ENCODE assay signal across 8 cellular contexts in genomic region chr9:74379718-74380117, GRCh38.
DNase-seq lines count a peak whose midpoint lies in the region; ATAC-seq and TF ChIP-seq lines count a peak whose summit lies in the region.

No MANE protein-coding gene starts in this region.

- peak; percentile 62 for TF ChIP-seq CTCF in PC-9 (conservative IDR thresholded peaks at IDR 0.05)
- no peak for TF ChIP-seq CTCF in suprapubic skin (IDR thresholded peaks at IDR 0.05)

- ATAC-seq in GM18511 (IDR thresholded peaks at IDR 0.05; ENCODE audit: unreplicated experiment) = peak; percentile 82
- ATAC-seq in HG03469 (IDR thresholded peaks at IDR 0.05; ENCODE audit: unreplicated experiment) = peak; percentile 59

- 48% methylated on average over 2 of the region's 2 CpGs for WGBS in suprapubic skin

- H3K27me3 ChIP-seq in PC-9 (ENCODE audit: insufficient read depth, low read depth) (no peaks in the 10 kb centered on the region), suprapubic skin (no peaks in the 10 kb centered on the region)

- no peaks in the 10 kb centered on the region for H3K79me2 ChIP-seq in PC-9 (ENCODE audit: low read depth)

- no TSS peak for BruUV-seq in PC-9 (replicated peaks; lab: Mats Ljungman, UMichigan)

- TF ChIP-seq POLR2A in suprapubic skin (IDR thresholded peaks at IDR 0.05) = no peak

- H3K36me3 ChIP-seq in PC-9 (ENCODE audit: low read depth) = no peaks in the 10 kb centered on the region
- H3K36me3 ChIP-seq in suprapubic skin = no peaks in the 10 kb centered on the region

- H3K27ac ChIP-seq in PC-9 (no peak overlapping the region), suprapubic skin (no peak overlapping the region)

- no peaks in the 10 kb centered on the region for H3K9me2 ChIP-seq in PC-9 (ENCODE audit: insufficient read depth)

- no peaks in the 10 kb centered on the region for H3K9me3 ChIP-seq in PC-9 (ENCODE audit: insufficient read depth, low read depth)
- no peaks in the 10 kb centered on the region for H3K9me3 ChIP-seq in suprapubic skin

- CTCF ChIA-PET in PC-9 (lab: Charles Lee) = interaction anchor here (1.5 kb wide), 1 partner anchor 696 kb away, joined by 4 read pairs; no protein-coding TSS in a partner anchor

- no peak overlapping the region for H3K4me3 ChIP-seq in PC-9
- no peak overlapping the region for H3K4me3 ChIP-seq in suprapubic skin

- no peak overlapping the region for H3K4me2 ChIP-seq in PC-9

- POLR2A ChIA-PET in PC-9 (lab: Charles Lee; ENCODE audit: unreplicated experiment) = no interaction called here

- DNase-seq in A172 (ENCODE audit: low spot score) (peak; percentile 7), PC-9 (peak in 1 of 2 experiments; percentile 16), glomerular visceral epithelial cell (ENCODE audit: extremely low spot score) (peak; percentile 16), suprapubic skin (ENCODE audit: low spot score in 2 of 2) (no peak), ecto neural progenitor cell (ENCODE audit: low spot score) (no peak), NCI-H345 (lab: John Stamatoyannopoulos, UW) (no peak)

- H4K20me1 ChIP-seq in PC-9 (ENCODE audit: insufficient read depth) = no peaks in the 10 kb centered on the region

- intact Hi-C loops in PC-9 (cut with micrococcal nuclease; ENCODE audit: unreplicated experiment) = loop anchor here (1.0 to 10.0 kb wide), 4 partner anchors 195 to 1179 kb away; no protein-coding TSS in a partner anchor

- H3F3A ChIP-seq in PC-9 (ENCODE audit: insufficient read depth, low read depth) = no peaks in the 10 kb centered on the region

- no peak overlapping the region for H2AFZ ChIP-seq in PC-9

- H3K4me1 ChIP-seq in PC-9 (replicated peaks; ENCODE audit: insufficient read depth) (no peaks in the 10 kb centered on the region), suprapubic skin (no peaks in the 10 kb centered on the region)

- TF ChIP-seq EP300 in suprapubic skin (IDR thresholded peaks at IDR 0.05) = no peak

Comparison
In these comparisons a context has a peak if more than half of its experiments do, and no peak if none do; other contexts are left out.
1. DNase-seq: peak in A172 (single experiment) and glomerular visceral epithelial cell (single experiment); none in suprapubic skin (0 of 2), ecto neural progenitor cell (single experiment) and NCI-H345 (single experiment).